Comparison of ENCODE assay signal across 18 cellular contexts in genomic region chr13:100725472-100725871, GRCh38. TPM values are rescaled to one million over a fixed set of nuclear protein-coding genes. Genes with fewer than 3 reads are reported as not detected.
DNase-seq lines count a peak whose midpoint lies in the region; ATAC-seq, FAIRE-seq and TF ChIP-seq lines count a peak whose summit lies in the region.
"Had no signal": no experiment of that assay in that cellular context is flagged by ENCODE, and none has a peak within 500 bp of the region (broad histone marks: within the 10 kb centered on the region; RNA-seq: fewer than 3 reads in every experiment).

No MANE protein-coding gene starts in this region.

- H2BK15ac ChIP-seq in mesenchymal stem cell (ENCODE audit: low read depth, poor library complexity, severe bottlenecking), result no peak overlapping the region

- TF ChIP-seq RAD21 in HepG2 (CRISPR knock-in tag; IDR thresholded peaks at IDR 0.05), result no peak

- no peak for FAIRE-seq in HepG2 (lab: Jason Lieb, UNC)
- FAIRE-seq: GM12892, H1 had no signal

- in situ Hi-C loops in HepG2 (cut with HindIII; ENCODE audit: extremely low pct_ligation_motif_present, low pct_unique_long_range_greater_than_20kb), result no loop called here

- H2BK120ac ChIP-seq in mesenchymal stem cell (ENCODE audit: low read depth, low read length), result no peak overlapping the region

- H3K4ac ChIP-seq in mesenchymal stem cell (ENCODE audit: low read depth in 1 of 2, low read length in 2 of 2), result no peak overlapping the region

- H3K4me1 Mint-ChIP-seq in endodermal cell, result no peaks in the 10 kb centered on the region
- peaks cover 11% of the 10 kb centered on the region for H3K4me1 Mint-ChIP-seq in stimulated activated effector memory CD8-positive, alpha-beta T cell treated with anti-CD3 and anti-CD28 coated beads, Interleukin-12 subunit alpha, Interleukin-12 subunit beta, amount 100 ng/mL, for 72 hours

- CTCF ChIA-PET in HepG2 (lab: Yijun Ruan, JAX; ENCODE audit: low intra/inter-chr PET ratio, low total read pairs), result no interaction called here

- H3K9ac ChIP-seq in HepG2 (ENCODE audit: insufficient read depth, low read depth, low read length) (no peak overlapping the region), endodermal cell (ENCODE audit: extremely low read depth, low read length, poor library complexity, severe bottlenecking) (no peak overlapping the region), mesenchymal stem cell (ENCODE audit: low read length) (no peak overlapping the region)
- H3K9ac ChIP-seq: BLaER1 treated with 17β-estradiol and CSF1 and Interleukin-3, amounts not matched to agents 10 nM and 100 nM had no signal

- no peaks in the 10 kb centered on the region for H3K36me3 ChIP-seq in HepG2 (replicated peaks in 1 of 2; ENCODE audit: control insufficient read depth in 1 of 2, insufficient read depth in 2 of 2, low read length in 2 of 2)
- no peaks in the 10 kb centered on the region for H3K36me3 ChIP-seq in right lobe of liver
- no peaks in the 10 kb centered on the region for H3K36me3 ChIP-seq in endodermal cell (ENCODE audit: control insufficient read depth, insufficient read depth, low read length)
- H3K36me3 ChIP-seq in mesenchymal stem cell (ENCODE audit: control insufficient read depth in 1 of 2, insufficient read depth in 2 of 2, low read depth in 1 of 2, low read length in 2 of 2), result no peaks in the 10 kb centered on the region
- H3K36me3 ChIP-seq: BLaER1 treated with 17β-estradiol and CSF1 and Interleukin-3, amounts not matched to agents 10 nM and 100 nM had no signal

- H4K8ac ChIP-seq in mesenchymal stem cell (ENCODE audit: low read length), result no peak overlapping the region

- H3K9me3 Mint-ChIP-seq in endodermal cell, result peaks cover 9% of the 10 kb centered on the region
- no peaks in the 10 kb centered on the region for H3K9me3 Mint-ChIP-seq in stimulated activated effector memory CD8-positive, alpha-beta T cell treated with anti-CD3 and anti-CD28 coated beads, Interleukin-12 subunit alpha, Interleukin-12 subunit beta, amount 100 ng/mL, for 72 hours
- H3K9me3 Mint-ChIP-seq: HFFc6 had no signal

- H3K27me3 ChIP-seq in HepG2 (ENCODE audit: control insufficient read depth in 1 of 2, insufficient read depth in 2 of 2, low read length in 2 of 2), result no peaks in the 10 kb centered on the region
- no peaks in the 10 kb centered on the region for H3K27me3 ChIP-seq in right lobe of liver
- no peaks in the 10 kb centered on the region for H3K27me3 ChIP-seq in endodermal cell (ENCODE audit: control insufficient read depth, insufficient read depth, low read length, poor library complexity, severe bottlenecking)
- H3K27me3 ChIP-seq in mesenchymal stem cell (ENCODE audit: control insufficient read depth in 1 of 2, insufficient read depth in 1 of 2, low read length in 2 of 2), result no peaks in the 10 kb centered on the region
- H3K27me3 ChIP-seq: BLaER1 treated with 17β-estradiol and CSF1 and Interleukin-3, amounts not matched to agents 10 nM and 100 nM had no signal

- H3K27ac Mint-ChIP-seq in endodermal cell, result peak overlapping the region; percentile 30
- no peak overlapping the region for H3K27ac Mint-ChIP-seq in stimulated activated effector memory CD8-positive, alpha-beta T cell treated with anti-CD3 and anti-CD28 coated beads, Interleukin-12 subunit alpha, Interleukin-12 subunit beta, amount 100 ng/mL, for 72 hours
- H3K27ac Mint-ChIP-seq: CD4-positive, alpha-beta T cell; HFFc6 had no signal

- no peak overlapping the region for H3K18ac ChIP-seq in mesenchymal stem cell (ENCODE audit: low read depth in 1 of 2, low read length in 2 of 2)

- WGBS in HepG2 (ENCODE audit: low lambda C conversion rate), result 82% methylated on average over 6 of the region's 6 CpGs
- WGBS in right lobe of liver (ENCODE audit: insufficient coverage, low coverage, low lambda C conversion rate, missing lambda C conversion rate), result 80% methylated on average over 6 of the region's 6 CpGs
- WGBS in endodermal cell (ENCODE audit: insufficient coverage in 1 of 2, insufficient read length in 1 of 2), 2 experiments, result 91 to 97% methylated on average over 6 of the region's 6 CpGs
- WGBS in mesenchymal stem cell, result 87% methylated on average over 6 of the region's 6 CpGs

- H3K27me3 Mint-ChIP-seq in endodermal cell (ENCODE audit: insufficient read depth), result no peaks in the 10 kb centered on the region

- peaks cover 20% of the 10 kb centered on the region for H3K4me1 ChIP-seq in HepG2 (ENCODE audit: insufficient read depth, low read length)
- H3K4me1 ChIP-seq in right lobe of liver, result peaks cover 0 to 4% (median under 1%) of the 10 kb centered on the region in 4 donors
- H3K4me1 ChIP-seq in endodermal cell (ENCODE audit: control insufficient read depth, insufficient read depth, low read length), result no peaks in the 10 kb centered on the region
- H3K4me1 ChIP-seq in mesenchymal stem cell (ENCODE audit: control insufficient read depth, insufficient read depth, low read depth, low read length), result no peaks in the 10 kb centered on the region
- H3K4me1 ChIP-seq: BLaER1 treated with 17β-estradiol and CSF1 and Interleukin-3, amounts not matched to agents 10 nM and 100 nM had no signal

- H4K91ac ChIP-seq in mesenchymal stem cell (ENCODE audit: low read length), result no peak overlapping the region

- no peak overlapping the region for H3K4me3 Mint-ChIP-seq in endodermal cell
- no peak overlapping the region for H3K4me3 Mint-ChIP-seq in stimulated activated effector memory CD8-positive, alpha-beta T cell treated with anti-CD3 and anti-CD28 coated beads, Interleukin-12 subunit alpha, Interleukin-12 subunit beta, amount 100 ng/mL, for 72 hours
- H3K4me3 Mint-ChIP-seq: CD4-positive, alpha-beta T cell; HFFc6 had no signal

- H3K27ac ChIP-seq in HepG2 (ENCODE audit: extremely low read length, insufficient read depth, low read length) (no peak overlapping the region), right lobe of liver (no peak overlapping the region), endodermal cell (ENCODE audit: low read depth, low read length) (no peak overlapping the region), mesenchymal stem cell (ENCODE audit: low read length, poor library complexity, severe bottlenecking) (no peak overlapping the region)
- H3K27ac ChIP-seq: BLaER1 treated with 17β-estradiol and CSF1 and Interleukin-3, amounts not matched to agents 10 nM and 100 nM had no signal

- no peak for TF ChIP-seq EP300 in HepG2 (IDR thresholded peaks at IDR 0.05; ENCODE audit: low read depth in 2 of 2, low read length in 2 of 2)
- TF ChIP-seq EP300 in HepG2 (CRISPR knock-in tag; IDR thresholded peaks at IDR 0.05; ENCODE audit: borderline replicate concordance), result no peak

- H3K79me2 ChIP-seq in HepG2 (ENCODE audit: insufficient read depth, low read length), result no peaks in the 10 kb centered on the region

- H2AFZ ChIP-seq in HepG2 (ENCODE audit: low read length) (no peak overlapping the region), mesenchymal stem cell (ENCODE audit: low read depth, low read length) (no peak overlapping the region)

- TF ChIP-seq CTCF in HepG2 (CRISPR knock-in tag; IDR thresholded peaks at IDR 0.05) (no peak), right lobe of liver (IDR thresholded peaks at IDR 0.05) (no peak), endodermal cell (conservative IDR thresholded peaks at IDR 0.05) (no peak)

- no TSS peak for BruUV-seq in HepG2 (replicated peaks; lab: Mats Ljungman, UMichigan)

- no peak for ATAC-seq in HepG2
- ATAC-seq in right lobe of liver, result no peak
- ATAC-seq in HG02610 (IDR thresholded peaks at IDR 0.05; ENCODE audit: unreplicated experiment), result peak; percentile 50
- peak; percentile 40 for ATAC-seq in stimulated activated effector memory CD8-positive, alpha-beta T cell treated with anti-CD3 and anti-CD28 coated beads, Interleukin-12 subunit alpha, Interleukin-12 subunit beta, amount 100 ng/mL, for 72 hours

- no peak overlapping the region for H3K4me3 ChIP-seq in HepG2 (replicated peaks in 1 of 3; ENCODE audit: insufficient read depth in 1 of 3, low read depth in 2 of 3, low read length in 3 of 3)
- H3K4me3 ChIP-seq in right lobe of liver, result no peak overlapping the region
- no peak overlapping the region for H3K4me3 ChIP-seq in endodermal cell (ENCODE audit: low read length)
- H3K4me3 ChIP-seq in mesenchymal stem cell (ENCODE audit: insufficient read depth in 1 of 2, low read depth in 1 of 2, low read length in 2 of 2), result no peak overlapping the region
- H3K4me3 ChIP-seq: BLaER1 treated with 17β-estradiol and CSF1 and Interleukin-3, amounts not matched to agents 10 nM and 100 nM had no signal

- peaks cover 12% of the 10 kb centered on the region; the same call in 1 of the 2 replicates for H3K9me3 ChIP-seq in HepG2 (ENCODE audit: low read length)
- H3K9me3 ChIP-seq in right lobe of liver, result no peaks in the 10 kb centered on the region
- peaks cover 20% of the 10 kb centered on the region for H3K9me3 ChIP-seq in endodermal cell (ENCODE audit: control insufficient read depth, low read length)
- H3K9me3 ChIP-seq in mesenchymal stem cell (ENCODE audit: control insufficient read depth, low read length), result peaks cover 7% of the 10 kb centered on the region

- no peaks in the 10 kb centered on the region for H3K79me1 ChIP-seq in mesenchymal stem cell (replicated peaks; ENCODE audit: low read length, poor library complexity, severe bottlenecking)

- POLR2A ChIA-PET in HepG2 (lab: Yijun Ruan, JAX), result no interaction called here

- no peak overlapping the region for H2AK5ac ChIP-seq in mesenchymal stem cell (ENCODE audit: low read length, severe bottlenecking)

- no peaks in the 10 kb centered on the region for H4K20me1 ChIP-seq in HepG2 (ENCODE audit: insufficient read depth, low read length)
- H4K20me1 ChIP-seq: BLaER1 treated with 17β-estradiol and CSF1 and Interleukin-3, amounts not matched to agents 10 nM and 100 nM had no signal

- TF ChIP-seq POLR2A in HepG2 (IDR thresholded peaks at IDR 0.05; ENCODE audit: insufficient read depth in 1 of 2, low read depth in 2 of 2, low read length in 2 of 2) (no peak), right lobe of liver (IDR thresholded peaks at IDR 0.05) (no peak)

- no peak overlapping the region for H2BK5ac ChIP-seq in mesenchymal stem cell (ENCODE audit: low read depth, low read length, poor library complexity, severe bottlenecking)

- H2BK12ac ChIP-seq in mesenchymal stem cell (ENCODE audit: low read length in 2 of 2), result no peak overlapping the region

- DNase-seq in HepG2 (ENCODE audit: low spot score), result no peak
- DNase-seq in right lobe of liver, result no peak
- DNase-seq in endodermal cell, result no peak
- no peak for DNase-seq in stimulated activated effector memory CD8-positive, alpha-beta T cell treated with anti-CD3 and anti-CD28 coated beads, Interleukin-12 subunit alpha, Interleukin-12 subunit beta, amount 100 ng/mL, for 72 hours (ENCODE audit: low spot score in 2 of 2)
- DNase-seq in mesenchymal stem cell, result no peak
- no peak for DNase-seq in cortex of kidney (lab: John Stamatoyannopoulos, UW)
- DNase-seq in superior temporal gyrus (ENCODE audit: extremely low spot score), result no peak
- DNase-seq: ACHN; Calu3; CD4-positive, alpha-beta T cell; DMS 273 treated with DMSO at 0.1 percent for 48 hours; HCEC 1CT; HFFc6; IMR-90 had no signal

- no peaks in the 10 kb centered on the region for H3K36me3 Mint-ChIP-seq in endodermal cell (ENCODE audit: low read depth)
- no peaks in the 10 kb centered on the region for H3K36me3 Mint-ChIP-seq in stimulated activated effector memory CD8-positive, alpha-beta T cell treated with anti-CD3 and anti-CD28 coated beads, Interleukin-12 subunit alpha, Interleukin-12 subunit beta, amount 100 ng/mL, for 72 hours

- H3K4me2 ChIP-seq in HepG2 (ENCODE audit: low read depth, low read length) (no peak overlapping the region), mesenchymal stem cell (ENCODE audit: low read length, poor library complexity, severe bottlenecking) (no peak overlapping the region)
- H3K4me2 ChIP-seq: BLaER1 treated with 17β-estradiol and CSF1 and Interleukin-3, amounts not matched to agents 10 nM and 100 nM had no signal

- no peak overlapping the region for H3K23ac ChIP-seq in mesenchymal stem cell (ENCODE audit: low read length in 2 of 2)

- intact Hi-C loops in HepG2 (cut with micrococcal nuclease; ENCODE audit: unreplicated experiment) (no loop called here), right lobe of liver (cut with DNase I) (no loop called here)

- no peak overlapping the region for H3K14ac ChIP-seq in mesenchymal stem cell (ENCODE audit: low read length in 2 of 2)

RNA-seq across cellular contexts. Expression of gene TMTC4, which starts 50.9 kb away (rescaled TPM):
- 16.2 and 22.6 TPM in 2 replicates for total RNA-seq in HepG2 (2016; rRNA removed; fragmentation: Illumina TruSeq; extraction: Trizol)
- 8.7 and 10.1 TPM in 2 replicates for total RNA-seq in HepG2 (2016; cell fraction: cytosol; rRNA removed; fragmentation: Illumina TruSeq; extraction: Trizol; ENCODE audit: low read depth)
- total RNA-seq in HepG2 (2016; cell fraction: insoluble cytoplasmic fraction; rRNA removed; fragmentation: Illumina TruSeq; extraction: Trizol), result 16.0 and 25.1 TPM in 2 replicates
- total RNA-seq in HepG2 (2016; cell fraction: membrane; rRNA removed; fragmentation: Illumina TruSeq; extraction: Trizol), result 20.3 and 21.0 TPM in 2 replicates
- total RNA-seq in HepG2 (2016; cell fraction: nucleus; rRNA removed; fragmentation: Illumina TruSeq; extraction: Trizol), result 30.2 and 35.0 TPM in 2 replicates
- polyA plus RNA-seq in HepG2 (2011; rRNA removed), result 14.4 and 16.0 TPM in 2 replicates
- 13.7 and 14.9 TPM in 2 replicates for polyA plus RNA-seq in HepG2 (2011; cell fraction: cytosol; rRNA removed)
- polyA plus RNA-seq in HepG2 (2011; cell fraction: nucleus; rRNA removed), result 35.7 and 38.1 TPM in 2 replicates
- 14.3 and 16.3 TPM in 2 replicates for polyA plus RNA-seq in HepG2 (2012)
- polyA plus RNA-seq in HepG2 (2016; cell fraction: cytosol; fragmentation: Illumina TruSeq; extraction: Trizol; ENCODE audit: low read depth), result 6.3 and 7.8 TPM in 2 replicates
- 11.4 and 13.2 TPM in 2 replicates for polyA plus RNA-seq in HepG2 (2016; cell fraction: insoluble cytoplasmic fraction; fragmentation: Illumina TruSeq; extraction: Trizol; ENCODE audit: low read depth)
- polyA plus RNA-seq in HepG2 (2016; cell fraction: membrane; fragmentation: Illumina TruSeq; extraction: Trizol; ENCODE audit: low read depth), result 12.5 and 12.8 TPM in 2 replicates
- polyA plus RNA-seq in HepG2 (2016; cell fraction: nucleus; fragmentation: Illumina TruSeq; extraction: Trizol; ENCODE audit: insufficient read depth, low read depth), result 30.9 and 32.8 TPM in 2 replicates
- 21.4 and 23.9 TPM in 2 replicates for polyA minus RNA-seq in HepG2 (2011; rRNA and poly(A)+ RNA removed; ENCODE audit: low replicate concordance)
- polyA minus RNA-seq in HepG2 (2011; cell fraction: cytosol; rRNA and poly(A)+ RNA removed), result 13.1 and 14.7 TPM in 2 replicates
- 33.5 and 38.2 TPM in 2 replicates for polyA minus RNA-seq in HepG2 (2011; cell fraction: nucleus; rRNA and poly(A)+ RNA removed)
- total RNA-seq in right lobe of liver, result 10 to 100 TPM; 10.7 to 17.9 (median 14.1) TPM
- 10 to 100 TPM; 29.8 to 40.0 TPM for total RNA-seq in endodermal cell
- 59.3 TPM for polyA plus RNA-seq in endodermal cell (2013, experiment 1 of 2)
- polyA plus RNA-seq in endodermal cell (2013, experiment 2 of 2), result 55.8 TPM
- 5.4 TPM for polyA plus RNA-seq in mesenchymal stem cell (2013, experiment 1 of 2)
- polyA plus RNA-seq in mesenchymal stem cell (2013, experiment 2 of 2), result 5.0 TPM

Comparison
In these comparisons a context has a peak if more than half of its experiments do, and no peak if none do; other contexts are left out.
1. ATAC-seq: peak in HG02610 (single experiment) and stimulated activated effector memory CD8-positive, alpha-beta T cell treated with anti-CD3 and anti-CD28 coated beads, Interleukin-12 subunit alpha, Interleukin-12 subunit beta, amount 100 ng/mL, for 72 hours (single experiment); none in HepG2 (single experiment) and right lobe of liver (0 of 4).